ENCODE assay signal across 25 cellular contexts in genomic region chr11:122765487-122766131, GRCh38.
A peak's percentile ranks its signal among the peaks of the same experiment; 100 is the strongest.
DNase-seq lines count a peak whose midpoint lies in the region; ATAC-seq and TF ChIP-seq lines count a peak whose summit lies in the region.
"Had no signal": no experiment of that assay in that cellular context is flagged by ENCODE, and none has a peak within 500 bp of the region (broad histone marks: within the 10 kb centered on the region; RNA-seq: fewer than 3 reads in every experiment).

No MANE protein-coding gene starts in this region.

- no peak for TF ChIP-seq CTCF in activated CD8-positive, alpha-beta T cell treated with anti-CD3 and anti-CD28 coated beads for 36 hours (IDR thresholded peaks at IDR 0.05)
- TF ChIP-seq CTCF in foreskin keratinocyte (conservative IDR thresholded peaks at IDR 0.05) = no peak
- no peak for TF ChIP-seq CTCF in RWPE1 (conservative IDR thresholded peaks at IDR 0.05; ENCODE audit: low read depth)

- CTCF ChIA-PET in activated CD8-positive, alpha-beta T cell treated with anti-CD3 and anti-CD28 coated beads for 36 hours (lab: Charles Lee) = interaction anchor here (1.2 to 13.2 kb wide), 4 partner anchors 10 to 185 kb away, joined by 5 to 149 read pairs (median 12); no protein-coding TSS in a partner anchor
- CTCF ChIA-PET in activated CD8-positive, alpha-beta T cell treated with anti-CD3 and anti-CD28 coated beads, Interleukin-2, amount 10 ng/mL, durations not matched to agents 7 days and 5 days (lab: Charles Lee) = interaction anchor here (1.6 to 2.2 kb wide), 3 partner anchors 10 to 137 kb away, joined by 6 to 18 read pairs (median 12); no protein-coding TSS in a partner anchor
- CTCF ChIA-PET in RWPE1 (lab: Yijun Ruan, JAX) = interaction anchor here (0.6 to 0.7 kb wide), 3 partner anchors 12 to 126 kb away, joined by 3 to 4 read pairs (median 3); no protein-coding TSS in a partner anchor
- CTCF ChIA-PET in activated CD4-positive, alpha-beta T cell treated with anti-CD3 and anti-CD28 coated beads for 36 hours (lab: Charles Lee) = interaction anchor here (0.7 to 1.3 kb wide), 5 partner anchors 10 to 112 kb away, joined by 3 to 7 read pairs (median 3); no protein-coding TSS in a partner anchor

- H3K27me3 Mint-ChIP-seq in activated CD8-positive, alpha-beta T cell treated with anti-CD3 and anti-CD28 coated beads for 36 hours = no peaks in the 10 kb centered on the region
- no peaks in the 10 kb centered on the region for H3K27me3 Mint-ChIP-seq in activated CD8-positive, alpha-beta T cell treated with anti-CD3 and anti-CD28 coated beads, Interleukin-2, amount 10 ng/mL, durations not matched to agents 7 days and 5 days (ENCODE audit: low read depth)
- H3K27me3 Mint-ChIP-seq in activated CD4-positive, alpha-beta T cell treated with anti-CD3 and anti-CD28 coated beads for 36 hours = no peaks in the 10 kb centered on the region
- H3K27me3 Mint-ChIP-seq: effector memory CD8-positive, alpha-beta T cell had no signal

- intact Hi-C loops in activated CD8-positive, alpha-beta T cell treated with anti-CD3 and anti-CD28 coated beads for 36 hours (cut with micrococcal nuclease) = no loop called here
- intact Hi-C loops in activated CD4-positive, alpha-beta T cell treated with anti-CD3 and anti-CD28 coated beads for 36 hours (cut with DNase I, micrococcal nuclease) = no loop called here

- no peak overlapping the region for H3K4me3 Mint-ChIP-seq in activated CD8-positive, alpha-beta T cell treated with anti-CD3 and anti-CD28 coated beads for 36 hours
- no peak overlapping the region for H3K4me3 Mint-ChIP-seq in activated CD8-positive, alpha-beta T cell treated with anti-CD3 and anti-CD28 coated beads, Interleukin-2, amount 10 ng/mL, durations not matched to agents 7 days and 5 days
- H3K4me3 Mint-ChIP-seq in activated CD4-positive, alpha-beta T cell treated with anti-CD3 and anti-CD28 coated beads for 36 hours = no peak overlapping the region
- H3K4me3 Mint-ChIP-seq: activated T-cell treated with anti-CD3 and anti-CD28 coated beads, Interleukin-2, amount 50 U/mL, for 4 hours; effector memory CD8-positive, alpha-beta T cell; H9 had no signal

- no peak for ATAC-seq in activated CD8-positive, alpha-beta T cell treated with anti-CD3 and anti-CD28 coated beads for 36 hours
- no peak for ATAC-seq in activated CD8-positive, alpha-beta T cell treated with anti-CD3 and anti-CD28 coated beads, Interleukin-2, amount 10 ng/mL, durations not matched to agents 7 days and 5 days
- ATAC-seq in foreskin keratinocyte (peak; percentile 78), HG03378 (IDR thresholded peaks at IDR 0.05; ENCODE audit: unreplicated experiment) (no peak)
- no peak for ATAC-seq in activated CD4-positive, alpha-beta T cell treated with anti-CD3 and anti-CD28 coated beads for 36 hours
- ATAC-seq: activated T-cell treated with anti-CD3 and anti-CD28 coated beads, Interleukin-2, amount 50 U/mL, for 4 hours; effector memory CD8-positive, alpha-beta T cell; HepG2; PC-3; psoas muscle had no signal

- no peak for DNase-seq in activated CD8-positive, alpha-beta T cell treated with anti-CD3 and anti-CD28 coated beads for 36 hours
- no peak for DNase-seq in activated CD8-positive, alpha-beta T cell treated with anti-CD3 and anti-CD28 coated beads, Interleukin-2, amount 10 ng/mL, durations not matched to agents 7 days and 5 days
- DNase-seq in foreskin keratinocyte = peak in 1 of 2 donors; percentile 61
- DNase-seq in RWPE1 (ENCODE audit: low spot score) = no peak
- no peak for DNase-seq in activated T-cell treated with anti-CD3 and anti-CD28 coated beads, Interleukin-2, amount 50 U/mL, for 48 hours
- DNase-seq in activated CD4-positive, alpha-beta T cell treated with anti-CD3 and anti-CD28 coated beads for 36 hours = no peak
- DNase-seq: activated CD4-positive, alpha-beta T cell treated with anti-CD3 and anti-CD28 coated beads for 1 hour; activated naive CD4-positive, alpha-beta T cell treated with Interleukin-2 at 50 U/mL for 16 hours; activated T-cell treated with anti-CD3 and anti-CD28 coated beads, Interleukin-2, amount 50 U/mL, for 4 hours; amygdala; colonic mucosa; DMS53; effector memory CD8-positive, alpha-beta T cell; H9; islet precursor cell; NCI-H1092 treated with DMSO at 0.1 percent for 48 hours; NCI-H2081; PC-3; psoas muscle; SJCRH30; transverse colon had no signal

- peak overlapping the region; percentile 30 for H3K27ac Mint-ChIP-seq in activated CD8-positive, alpha-beta T cell treated with anti-CD3 and anti-CD28 coated beads for 36 hours
- H3K27ac Mint-ChIP-seq in activated CD8-positive, alpha-beta T cell treated with anti-CD3 and anti-CD28 coated beads, Interleukin-2, amount 10 ng/mL, durations not matched to agents 7 days and 5 days = no peak overlapping the region
- no peak overlapping the region for H3K27ac Mint-ChIP-seq in activated CD4-positive, alpha-beta T cell treated with anti-CD3 and anti-CD28 coated beads for 36 hours
- H3K27ac Mint-ChIP-seq: effector memory CD8-positive, alpha-beta T cell; H9 had no signal

- no peaks in the 10 kb centered on the region for H3K9me3 Mint-ChIP-seq in activated CD8-positive, alpha-beta T cell treated with anti-CD3 and anti-CD28 coated beads for 36 hours
- H3K9me3 Mint-ChIP-seq in activated CD8-positive, alpha-beta T cell treated with anti-CD3 and anti-CD28 coated beads, Interleukin-2, amount 10 ng/mL, durations not matched to agents 7 days and 5 days (ENCODE audit: insufficient read depth) = no peaks in the 10 kb centered on the region
- H3K9me3 Mint-ChIP-seq in activated CD4-positive, alpha-beta T cell treated with anti-CD3 and anti-CD28 coated beads for 36 hours (ENCODE audit: low read depth) = peaks cover 1% of the 10 kb centered on the region
- H3K9me3 Mint-ChIP-seq: activated T-cell treated with anti-CD3 and anti-CD28 coated beads, Interleukin-2, amount 50 U/mL, for 4 hours; effector memory CD8-positive, alpha-beta T cell; H9 had no signal

- POLR2A ChIA-PET in activated CD8-positive, alpha-beta T cell treated with anti-CD3 and anti-CD28 coated beads for 36 hours (lab: Charles Lee) = no interaction called here
- POLR2A ChIA-PET in activated CD8-positive, alpha-beta T cell treated with anti-CD3 and anti-CD28 coated beads, Interleukin-2, amount 10 ng/mL, durations not matched to agents 7 days and 5 days (lab: Charles Lee) = no interaction called here
- POLR2A ChIA-PET in RWPE1 (lab: Yijun Ruan, JAX; ENCODE audit: low non-redundant PET) = no interaction called here
- POLR2A ChIA-PET in activated CD4-positive, alpha-beta T cell treated with anti-CD3 and anti-CD28 coated beads for 36 hours (lab: Charles Lee) = interaction anchor here (0.6 kb wide), 1 partner anchor 12 kb away, joined by 7 read pairs; no protein-coding TSS in a partner anchor

- H3K27ac ChIP-seq in foreskin keratinocyte = no peak overlapping the region
- H3K27ac ChIP-seq in RWPE1 = no peak overlapping the region
- H3K27ac ChIP-seq: colonic mucosa, neutrophil, psoas muscle, SJCRH30, transverse colon had no signal

- peaks cover 4% of the 10 kb centered on the region for H3K4me1 Mint-ChIP-seq in activated CD8-positive, alpha-beta T cell treated with anti-CD3 and anti-CD28 coated beads for 36 hours (ENCODE audit: low read depth)
- peaks cover 27% of the 10 kb centered on the region for H3K4me1 Mint-ChIP-seq in activated CD8-positive, alpha-beta T cell treated with anti-CD3 and anti-CD28 coated beads, Interleukin-2, amount 10 ng/mL, durations not matched to agents 7 days and 5 days (ENCODE audit: low read depth)
- H3K4me1 Mint-ChIP-seq in activated CD4-positive, alpha-beta T cell treated with anti-CD3 and anti-CD28 coated beads for 36 hours = peaks cover 7% of the 10 kb centered on the region

- H3K27me3 ChIP-seq in foreskin keratinocyte = no peaks in the 10 kb centered on the region
- H3K27me3 ChIP-seq: colonic mucosa, neutrophil, SJCRH30, transverse colon had no signal

- peaks cover 20% of the 10 kb centered on the region for H3K4me1 ChIP-seq in foreskin keratinocyte
- H3K4me1 ChIP-seq: colonic mucosa, psoas muscle, SJCRH30, transverse colon had no signal

- H3K36me3 Mint-ChIP-seq in activated CD8-positive, alpha-beta T cell treated with anti-CD3 and anti-CD28 coated beads for 36 hours (ENCODE audit: low read depth) = peaks cover 1% of the 10 kb centered on the region
- H3K36me3 Mint-ChIP-seq in activated CD8-positive, alpha-beta T cell treated with anti-CD3 and anti-CD28 coated beads, Interleukin-2, amount 10 ng/mL, durations not matched to agents 7 days and 5 days (ENCODE audit: low read depth) = peaks cover 7% of the 10 kb centered on the region
- H3K36me3 Mint-ChIP-seq in activated CD4-positive, alpha-beta T cell treated with anti-CD3 and anti-CD28 coated beads for 36 hours (ENCODE audit: low read depth) = peaks cover 3% of the 10 kb centered on the region

TF ChIP-seq in PFSK-1, 5 proteins besides CTCF, POLR2A, EP300 and RAD21:
- no peak for TF ChIP-seq TAF1 (IDR thresholded peaks at IDR 0.05; ENCODE audit: borderline replicate concordance, insufficient read depth, low read length)
- TF ChIP-seq POLR2AphosphoS5 (IDR thresholded peaks at IDR 0.05; ENCODE audit: low read depth, low read length) = 0 out of 2 replicates have a peak, but pooled peaks have one; percentile 2
